In genomic region chr1:38831753-38832734, GRCh38 we compare ENCODE assay signal across 1 cellular context.
TF ChIP-seq lines count a peak whose summit lies in the region.

No MANE protein-coding gene starts in this region.

TF ChIP-seq in K562, 482 proteins besides CTCF, POLR2A, EP300 and RAD21 (continued from another document and continues in another):
- TF ChIP-seq ZNF280B (CRISPR knock-in tag; IDR thresholded peaks at IDR 0.05): no peak
- TF ChIP-seq SLC30A9 (CRISPR knock-in tag; IDR thresholded peaks at IDR 0.05): no peak
- TF ChIP-seq USF1 (CRISPR knock-in tag; IDR thresholded peaks at IDR 0.05): no peak
- TF ChIP-seq NFRKB (IDR thresholded peaks at IDR 0.05; ENCODE audit: low read depth): no peak
- no peak for TF ChIP-seq RFX5 (IDR thresholded peaks at IDR 0.05; ENCODE audit: low read depth, low read length)
- TF ChIP-seq TFE3 (CRISPR knock-in tag; IDR thresholded peaks at IDR 0.05): no peak
- no peak for TF ChIP-seq POLR2H (tag; IDR thresholded peaks at IDR 0.05; ENCODE audit: low read depth)
- no peak for TF ChIP-seq TEAD2 (tag; IDR thresholded peaks at IDR 0.05)
- TF ChIP-seq MAFF (IDR thresholded peaks at IDR 0.05; ENCODE audit: low read length): no peak
- TF ChIP-seq ZNF583 (CRISPR knock-in tag; IDR thresholded peaks at IDR 0.05): no peak
- TF ChIP-seq, protein P1, sequence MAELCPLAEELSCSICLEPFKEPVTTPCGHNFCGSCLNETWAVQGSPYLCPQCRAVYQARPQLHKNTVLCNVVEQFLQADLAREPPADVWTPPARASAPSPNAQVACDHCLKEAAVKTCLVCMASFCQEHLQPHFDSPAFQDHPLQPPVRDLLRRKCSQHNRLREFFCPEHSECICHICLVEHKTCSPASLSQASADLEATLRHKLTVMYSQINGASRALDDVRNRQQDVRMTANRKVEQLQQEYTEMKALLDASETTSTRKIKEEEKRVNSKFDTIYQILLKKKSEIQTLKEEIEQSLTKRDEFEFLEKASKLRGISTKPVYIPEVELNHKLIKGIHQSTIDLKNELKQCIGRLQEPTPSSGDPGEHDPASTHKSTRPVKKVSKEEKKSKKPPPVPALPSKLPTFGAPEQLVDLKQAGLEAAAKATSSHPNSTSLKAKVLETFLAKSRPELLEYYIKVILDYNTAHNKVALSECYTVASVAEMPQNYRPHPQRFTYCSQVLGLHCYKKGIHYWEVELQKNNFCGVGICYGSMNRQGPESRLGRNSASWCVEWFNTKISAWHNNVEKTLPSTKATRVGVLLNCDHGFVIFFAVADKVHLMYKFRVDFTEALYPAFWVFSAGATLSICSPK (IDR thresholded peaks at IDR 0.05; ENCODE audit: borderline replicate concordance): no peak
- TF ChIP-seq NCOA4 (IDR thresholded peaks at IDR 0.05; ENCODE audit: partially characterized antibody): no peak
- TF ChIP-seq, protein P2, sequence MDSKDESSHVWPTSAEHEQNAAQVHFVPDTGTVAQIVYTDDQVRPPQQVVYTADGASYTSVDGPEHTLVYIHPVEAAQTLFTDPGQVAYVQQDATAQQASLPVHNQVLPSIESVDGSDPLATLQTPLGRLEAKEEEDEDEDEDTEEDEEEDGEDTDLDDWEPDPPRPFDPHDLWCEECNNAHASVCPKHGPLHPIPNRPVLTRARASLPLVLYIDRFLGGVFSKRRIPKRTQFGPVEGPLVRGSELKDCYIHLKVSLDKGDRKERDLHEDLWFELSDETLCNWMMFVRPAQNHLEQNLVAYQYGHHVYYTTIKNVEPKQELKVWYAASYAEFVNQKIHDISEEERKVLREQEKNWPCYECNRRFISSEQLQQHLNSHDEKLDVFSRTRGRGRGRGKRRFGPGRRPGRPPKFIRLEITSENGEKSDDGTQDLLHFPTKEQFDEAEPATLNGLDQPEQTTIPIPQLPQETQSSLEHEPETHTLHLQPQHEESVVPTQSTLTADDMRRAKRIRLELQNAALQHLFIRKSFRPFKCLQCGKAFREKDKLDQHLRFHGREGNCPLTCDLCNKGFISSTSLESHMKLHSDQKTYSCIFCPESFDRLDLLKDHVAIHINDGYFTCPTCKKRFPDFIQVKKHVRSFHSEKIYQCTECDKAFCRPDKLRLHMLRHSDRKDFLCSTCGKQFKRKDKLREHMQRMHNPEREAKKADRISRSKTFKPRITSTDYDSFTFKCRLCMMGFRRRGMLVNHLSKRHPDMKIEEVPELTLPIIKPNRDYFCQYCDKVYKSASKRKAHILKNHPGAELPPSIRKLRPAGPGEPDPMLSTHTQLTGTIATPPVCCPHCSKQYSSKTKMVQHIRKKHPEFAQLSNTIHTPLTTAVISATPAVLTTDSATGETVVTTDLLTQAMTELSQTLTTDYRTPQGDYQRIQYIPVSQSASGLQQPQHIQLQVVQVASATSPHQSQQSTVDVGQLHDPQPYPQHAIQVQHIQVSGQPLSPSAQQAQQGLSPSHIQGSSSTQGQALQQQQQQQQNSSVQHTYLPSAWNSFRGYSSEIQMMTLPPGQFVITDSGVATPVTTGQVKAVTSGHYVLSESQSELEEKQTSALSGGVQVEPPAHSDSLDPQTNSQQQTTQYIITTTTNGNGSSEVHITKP (IDR thresholded peaks at IDR 0.05; ENCODE audit: partially characterized antibody): no peak
- no peak for TF ChIP-seq PYGO2 (tag; IDR thresholded peaks at IDR 0.05)
- TF ChIP-seq PTRF (tag; IDR thresholded peaks at IDR 0.05): no peak
- no peak for TF ChIP-seq CBX3 (IDR thresholded peaks at IDR 0.05; ENCODE audit: borderline replicate concordance in 1 of 2, low read length in 2 of 2)
- no peak for TF ChIP-seq STAT5A (IDR thresholded peaks at IDR 0.05; ENCODE audit: borderline replicate concordance, low read length)
- no peak for TF ChIP-seq ZC3H4 (CRISPR knock-in tag; IDR thresholded peaks at IDR 0.05; ENCODE audit: borderline replicate concordance)
- no peak for TF ChIP-seq PML (IDR thresholded peaks at IDR 0.05; ENCODE audit: low read length)
- no peak for TF ChIP-seq ZBTB1 (CRISPR knock-in tag; IDR thresholded peaks at IDR 0.05; ENCODE audit: borderline replicate concordance, low read depth)
- TF ChIP-seq, protein P3, sequence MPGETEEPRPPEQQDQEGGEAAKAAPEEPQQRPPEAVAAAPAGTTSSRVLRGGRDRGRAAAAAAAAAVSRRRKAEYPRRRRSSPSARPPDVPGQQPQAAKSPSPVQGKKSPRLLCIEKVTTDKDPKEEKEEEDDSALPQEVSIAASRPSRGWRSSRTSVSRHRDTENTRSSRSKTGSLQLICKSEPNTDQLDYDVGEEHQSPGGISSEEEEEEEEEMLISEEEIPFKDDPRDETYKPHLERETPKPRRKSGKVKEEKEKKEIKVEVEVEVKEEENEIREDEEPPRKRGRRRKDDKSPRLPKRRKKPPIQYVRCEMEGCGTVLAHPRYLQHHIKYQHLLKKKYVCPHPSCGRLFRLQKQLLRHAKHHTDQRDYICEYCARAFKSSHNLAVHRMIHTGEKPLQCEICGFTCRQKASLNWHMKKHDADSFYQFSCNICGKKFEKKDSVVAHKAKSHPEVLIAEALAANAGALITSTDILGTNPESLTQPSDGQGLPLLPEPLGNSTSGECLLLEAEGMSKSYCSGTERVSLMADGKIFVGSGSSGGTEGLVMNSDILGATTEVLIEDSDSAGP (CRISPR knock-in tag; IDR thresholded peaks at IDR 0.05): no peak
- TF ChIP-seq ZNF140 (CRISPR knock-in tag; IDR thresholded peaks at IDR 0.05): no peak
- no peak for TF ChIP-seq NFIX (CRISPR knock-in tag; IDR thresholded peaks at IDR 0.05; ENCODE audit: low read depth)
- TF ChIP-seq ZNF561 (CRISPR knock-in tag; conservative IDR thresholded peaks at IDR 0.05): no peak
- TF ChIP-seq IFI16 (CRISPR knock-in tag; IDR thresholded peaks at IDR 0.05): no peak
- no peak for TF ChIP-seq ATF3 (IDR thresholded peaks at IDR 0.05)
- no peak for TF ChIP-seq ATF3 (CRISPR knock-in tag; conservative IDR thresholded peaks at IDR 0.05)
- no peak for TF ChIP-seq ZNF316 (IDR thresholded peaks at IDR 0.05)
- TF ChIP-seq U2AF2 (optimal IDR thresholded peaks at IDR 0.05; ENCODE audit: low read depth, low read length): no peak
- TF ChIP-seq, protein P4, sequence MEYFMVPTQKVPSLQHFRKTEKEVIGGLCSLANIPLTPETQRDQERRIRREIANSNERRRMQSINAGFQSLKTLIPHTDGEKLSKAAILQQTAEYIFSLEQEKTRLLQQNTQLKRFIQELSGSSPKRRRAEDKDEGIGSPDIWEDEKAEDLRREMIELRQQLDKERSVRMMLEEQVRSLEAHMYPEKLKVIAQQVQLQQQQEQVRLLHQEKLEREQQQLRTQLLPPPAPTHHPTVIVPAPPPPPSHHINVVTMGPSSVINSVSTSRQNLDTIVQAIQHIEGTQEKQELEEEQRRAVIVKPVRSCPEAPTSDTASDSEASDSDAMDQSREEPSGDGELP (CRISPR knock-in tag; IDR thresholded peaks at IDR 0.05; ENCODE audit: borderline replicate concordance): no peak
- no peak for TF ChIP-seq ZBTB7A (IDR thresholded peaks at IDR 0.05; ENCODE audit: borderline replicate concordance, control insufficient read depth, low read depth, low read length)
- TF ChIP-seq MXD1 (CRISPR knock-in tag; IDR thresholded peaks at IDR 0.05; ENCODE audit: borderline replicate concordance, poor library complexity, severe bottlenecking): no peak
- TF ChIP-seq HNRNPL (IDR thresholded peaks at IDR 0.05; ENCODE audit: low read depth, low read length): no peak
- no peak for TF ChIP-seq RHOXF2B (CRISPR knock-in tag; conservative IDR thresholded peaks at IDR 0.05)
- no peak for TF ChIP-seq ZNF584 (CRISPR knock-in tag; IDR thresholded peaks at IDR 0.05; ENCODE audit: low read depth)
- no peak for TF ChIP-seq ZNF133 (CRISPR knock-in tag; IDR thresholded peaks at IDR 0.05)
- no peak for TF ChIP-seq ZC3H8 (IDR thresholded peaks at IDR 0.05)
- TF ChIP-seq HDAC8 (tag; IDR thresholded peaks at IDR 0.05): no peak
- no peak for TF ChIP-seq HOXB6 (CRISPR knock-in tag; IDR thresholded peaks at IDR 0.05; ENCODE audit: borderline replicate concordance)
- TF ChIP-seq ZNF143 (CRISPR knock-in tag; IDR thresholded peaks at IDR 0.05): no peak
- TF ChIP-seq SPI1 (IDR thresholded peaks at IDR 0.05; ENCODE audit: borderline replicate concordance, low read depth, low read length): no peak
- no peak for TF ChIP-seq ZNF444 (CRISPR knock-in tag; IDR thresholded peaks at IDR 0.05)
- peak; percentile 65 to 68 for TF ChIP-seq KDM1A (IDR thresholded peaks at IDR 0.05)
- no peak for TF ChIP-seq PHTF2 (CRISPR knock-in tag; IDR thresholded peaks at IDR 0.05)
- 0 out of 4 replicates have a peak, but pooled peaks of 1 of the 2 experiments have one; percentile 14 for TF ChIP-seq RCOR1 (IDR thresholded peaks at IDR 0.05; ENCODE audit: borderline replicate concordance in 1 of 2, low read depth in 2 of 2, low read length in 2 of 2)
- TF ChIP-seq SIRT6 (IDR thresholded peaks at IDR 0.05; ENCODE audit: low read depth, low read length): no peak
- TF ChIP-seq POLR2B (IDR thresholded peaks at IDR 0.05; ENCODE audit: low read depth, partially characterized antibody): no peak
- TF ChIP-seq ZNF212 (CRISPR knock-in tag; IDR thresholded peaks at IDR 0.05): no peak
- TF ChIP-seq HNRNPUL1 (IDR thresholded peaks at IDR 0.05; ENCODE audit: low read length): no peak
- no peak for TF ChIP-seq TARDBP (IDR thresholded peaks at IDR 0.05)
- no peak for TF ChIP-seq RBM39 (optimal IDR thresholded peaks at IDR 0.05; ENCODE audit: low read depth, low read length)
- TF ChIP-seq FOXK2 (conservative IDR thresholded peaks at IDR 0.05 in 1 of 2, IDR thresholded peaks at IDR 0.05 in 1 of 2; ENCODE audit: low read depth in 2 of 2): no peak
- no peak for TF ChIP-seq ZFP36 (IDR thresholded peaks at IDR 0.05; ENCODE audit: low read depth, low read length, partially characterized antibody)
- no peak for TF ChIP-seq ZNF146 (CRISPR knock-in tag; IDR thresholded peaks at IDR 0.05; ENCODE audit: unreplicated experiment)
- no peak for TF ChIP-seq TCFL5 (CRISPR knock-in tag; conservative IDR thresholded peaks at IDR 0.05)
- no peak for TF ChIP-seq CCAR2 (IDR thresholded peaks at IDR 0.05; ENCODE audit: low read depth, low read length)
- TF ChIP-seq SP2 (IDR thresholded peaks at IDR 0.05; ENCODE audit: extremely low read depth, low read depth, low read length, poor library complexity, severe bottlenecking): no peak
- no peak for TF ChIP-seq FOXJ3 (CRISPR knock-in tag; IDR thresholded peaks at IDR 0.05)
- TF ChIP-seq RNF2 (IDR thresholded peaks at IDR 0.05): no peak
- TF ChIP-seq SP1 (CRISPR knock-in tag; IDR thresholded peaks at IDR 0.05): no peak
- TF ChIP-seq ZZZ3 (IDR thresholded peaks at IDR 0.05): no peak
- TF ChIP-seq ETV1 (tag; conservative IDR thresholded peaks at IDR 0.05; ENCODE audit: low read depth): no peak
- TF ChIP-seq SMARCA4 (IDR thresholded peaks at IDR 0.05): peak; percentile 52
- TF ChIP-seq MAFG (tag; conservative IDR thresholded peaks at IDR 0.05): no peak
- no peak for TF ChIP-seq ZNF551 (CRISPR knock-in tag; IDR thresholded peaks at IDR 0.05)
- TF ChIP-seq, protein P5, sequence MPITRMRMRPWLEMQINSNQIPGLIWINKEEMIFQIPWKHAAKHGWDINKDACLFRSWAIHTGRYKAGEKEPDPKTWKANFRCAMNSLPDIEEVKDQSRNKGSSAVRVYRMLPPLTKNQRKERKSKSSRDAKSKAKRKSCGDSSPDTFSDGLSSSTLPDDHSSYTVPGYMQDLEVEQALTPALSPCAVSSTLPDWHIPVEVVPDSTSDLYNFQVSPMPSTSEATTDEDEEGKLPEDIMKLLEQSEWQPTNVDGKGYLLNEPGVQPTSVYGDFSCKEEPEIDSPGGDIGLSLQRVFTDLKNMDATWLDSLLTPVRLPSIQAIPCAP (CRISPR knock-in tag; IDR thresholded peaks at IDR 0.05; ENCODE audit: borderline replicate concordance): no peak
- no peak for TF ChIP-seq ASH1L (IDR thresholded peaks at IDR 0.05; ENCODE audit: borderline replicate concordance, low read depth, partially characterized antibody)
- TF ChIP-seq CHD1 (IDR thresholded peaks at IDR 0.05; ENCODE audit: low read length): no peak
- no peak for TF ChIP-seq RBBP5 (IDR thresholded peaks at IDR 0.05; ENCODE audit: borderline replicate concordance, insufficient read depth, low read length, poor library complexity, severe bottlenecking)
- no peak for TF ChIP-seq NR1H2 (CRISPR knock-in tag; IDR thresholded peaks at IDR 0.05)
